ENCODE assay signal across 21 cellular contexts in genomic region chr4:5218376-5219069, GRCh38.
"Had no signal": no experiment of that assay in that cellular context is flagged by ENCODE, and none has a peak within 500 bp of the region (broad histone marks: within the 10 kb centered on the region; RNA-seq: fewer than 3 reads in every experiment).

No MANE protein-coding gene starts in this region.

- H3K4me1 Mint-ChIP-seq: activated naive CD4-positive, alpha-beta T cell treated with anti-CD3 and anti-CD28 coated beads, Interleukin-2, amount 10 ng/mL, durations not matched to agents 7 days and 5 days; activated naive CD8-positive, alpha-beta T cell treated with anti-CD3 and anti-CD28 coated beads for 36 hours; activated T-helper 17 cell treated with anti-CD3 and anti-CD28 coated beads, Interleukin-2, amount 50 U/mL, for 72 hours had no signal

- H3K9me3 ChIP-seq: colonic mucosa had no signal

- H3K27ac Mint-ChIP-seq: activated naive CD4-positive, alpha-beta T cell treated with anti-CD3 and anti-CD28 coated beads, Interleukin-2, amount 10 ng/mL, durations not matched to agents 7 days and 5 days; activated naive CD8-positive, alpha-beta T cell treated with anti-CD3 and anti-CD28 coated beads for 36 hours; activated T-helper 17 cell treated with anti-CD3 and anti-CD28 coated beads, Interleukin-2, amount 50 U/mL, for 72 hours; T-helper 1 cell treated with Interleukin-12 subunit alpha and Interleukin-12 subunit beta and Interleukin-4 antibody, amounts not matched to agents 30 μg/mL and 1 μg/mL, for 36 hours had no signal

- H3K4me3 ChIP-seq: cardiac muscle cell, colonic mucosa, Peyer's patch had no signal

- H3K4me3 Mint-ChIP-seq: activated naive CD4-positive, alpha-beta T cell treated with anti-CD3 and anti-CD28 coated beads, Interleukin-2, amount 10 ng/mL, durations not matched to agents 7 days and 5 days; activated naive CD8-positive, alpha-beta T cell treated with anti-CD3 and anti-CD28 coated beads for 36 hours; activated T-helper 17 cell treated with anti-CD3 and anti-CD28 coated beads, Interleukin-2, amount 50 U/mL, for 72 hours; T-helper 1 cell treated with Interleukin-12 subunit alpha and Interleukin-12 subunit beta and Interleukin-4 antibody, amounts not matched to agents 30 μg/mL and 1 μg/mL, for 36 hours had no signal

- H3K4me1 ChIP-seq: colonic mucosa, Peyer's patch had no signal

- DNase-seq: activated CD4-positive, alpha-beta T cell treated with anti-CD3 and anti-CD28 coated beads for 48 hours; activated CD4-positive, alpha-beta T cell treated with anti-CD3 and anti-CD28 coated beads, Interleukin-2, amount 50 U/mL, for 48 hours; activated CD4-positive, CD25-positive, alpha-beta regulatory T cell treated with anti-CD3 and anti-CD28 coated beads, Interleukin-2, amount 50 U/mL, for 72 hours; activated gamma-delta T cell treated with Interleukin-2 at 50 U/mL for 16 hours; activated naive CD4-positive, alpha-beta T cell treated with anti-CD3 and anti-CD28 coated beads, Interleukin-2, amount 10 ng/mL, durations not matched to agents 7 days and 5 days; activated naive CD8-positive, alpha-beta T cell treated with anti-CD3 and anti-CD28 coated beads for 36 hours; activated T-cell treated with anti-CD3 and anti-CD28 coated beads, Interleukin-2, amount 50 U/mL, for 48 hours; brain microvascular endothelial cell; cerebellar nuclear complex; colonic mucosa; NCI-H1048; NCI-H146; NCI-H187 treated with DMSO at 0.1 percent for 48 hours; NCI-H2171; NCI-H226; NCI-H82; Peyer's patch; SHP77 treated with DMSO at 0.1 percent for 48 hours had no signal

- H3K36me3 Mint-ChIP-seq: activated naive CD4-positive, alpha-beta T cell treated with anti-CD3 and anti-CD28 coated beads, Interleukin-2, amount 10 ng/mL, durations not matched to agents 7 days and 5 days; activated naive CD8-positive, alpha-beta T cell treated with anti-CD3 and anti-CD28 coated beads for 36 hours had no signal

- H3K27me3 Mint-ChIP-seq: activated naive CD4-positive, alpha-beta T cell treated with anti-CD3 and anti-CD28 coated beads, Interleukin-2, amount 10 ng/mL, durations not matched to agents 7 days and 5 days had no signal

- H3K27ac ChIP-seq: brain microvascular endothelial cell, cardiac muscle cell, colonic mucosa, Peyer's patch had no signal

- ATAC-seq: activated T-helper 17 cell treated with anti-CD3 and anti-CD28 coated beads, Interleukin-2, amount 50 U/mL, for 72 hours had no signal

- H3K27me3 ChIP-seq: brain microvascular endothelial cell, cardiac muscle cell, colonic mucosa, Peyer's patch had no signal

- H3K36me3 ChIP-seq: brain microvascular endothelial cell, cardiac muscle cell, colonic mucosa, Peyer's patch had no signal
